In the genomic region with DNA sequence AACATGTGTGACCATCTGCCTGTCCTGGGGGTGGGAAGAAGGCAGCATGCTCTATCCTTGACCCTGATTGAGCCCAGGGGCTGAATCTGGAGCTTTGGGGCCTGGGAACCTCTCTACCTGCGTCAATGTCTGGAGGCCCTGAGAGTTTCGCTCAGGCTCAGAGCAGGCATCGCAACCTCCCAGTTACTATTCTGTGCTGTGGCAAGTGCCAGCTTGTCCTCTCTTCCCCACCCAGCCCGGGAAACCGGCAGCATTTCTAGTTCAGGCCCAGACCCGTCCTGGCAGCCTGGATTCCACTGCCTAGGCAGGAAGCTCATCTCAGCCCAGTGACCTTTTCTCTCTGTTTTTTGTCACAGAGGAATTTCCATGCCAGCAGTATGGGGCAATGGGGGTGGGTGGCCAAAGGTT, we compare ENCODE assay signal across 1 cellular context.
TF ChIP-seq lines count a peak whose summit lies in the region.

No MANE protein-coding gene starts in this region.

TF ChIP-seq in H1, 55 proteins besides CTCF, POLR2A, EP300 and RAD21:
- no peak for TF ChIP-seq TAF7 (optimal IDR thresholded peaks at IDR 0.05; ENCODE audit: borderline replicate concordance, low read depth, low read length)
- no peak for TF ChIP-seq RFX5 (IDR thresholded peaks at IDR 0.05; ENCODE audit: borderline replicate concordance, low read depth, low read length)
- no peak for TF ChIP-seq E2F6 (IDR thresholded peaks at IDR 0.05)
- TF ChIP-seq BRCA1 (IDR thresholded peaks at IDR 0.05; ENCODE audit: low read depth, low read length) = no peak
- no peak for TF ChIP-seq HDAC2 (IDR thresholded peaks at IDR 0.05; ENCODE audit: borderline replicate concordance in 1 of 2, low read depth in 2 of 2, low read length in 2 of 2)
- TF ChIP-seq ZNF274 (IDR thresholded peaks at IDR 0.05; ENCODE audit: borderline replicate concordance, extremely low read depth, low read length) = no peak
